ENCODE assay signal across 9 cellular contexts in the genomic region with DNA sequence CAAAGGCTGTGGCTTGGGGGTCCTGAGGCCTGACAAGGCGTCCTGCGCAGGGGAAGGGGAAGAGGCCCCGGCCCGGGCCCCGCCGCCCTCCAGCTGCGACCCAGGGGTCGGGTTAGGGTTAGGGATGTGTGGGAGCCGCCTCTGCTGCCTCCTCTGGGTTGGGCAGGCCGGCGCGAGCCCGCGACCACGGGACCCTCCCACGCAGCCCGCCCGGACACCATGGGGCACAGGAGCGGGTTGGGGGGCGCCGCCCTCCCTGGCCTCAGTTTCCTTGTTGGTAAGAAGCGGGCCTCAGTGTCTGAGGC. TPM values are rescaled to one million over a fixed set of nuclear protein-coding genes. Genes with fewer than 3 reads are reported as not detected.
DNase-seq lines count a peak whose midpoint lies in the region; ATAC-seq and TF ChIP-seq lines count a peak whose summit lies in the region.
"Had no signal": no experiment of that assay in that cellular context is flagged by ENCODE, and none has a peak within 500 bp of the region (broad histone marks: within the 10 kb centered on the region; RNA-seq: fewer than 3 reads in every experiment).

No MANE protein-coding gene starts in this region.

- no peaks in the 10 kb centered on the region for H3K27me3 Mint-ChIP-seq in activated CD8-positive, alpha-beta T cell treated with anti-CD3 and anti-CD28 coated beads for 36 hours

- in situ Hi-C loops in HAP-1 (cut with MboI; ENCODE audit: low sequenced_read_pairs), result no loop called here

- TF ChIP-seq EP300 in stomach (IDR thresholded peaks at IDR 0.05), result no peak

- CTCF ChIA-PET in activated CD8-positive, alpha-beta T cell treated with anti-CD3 and anti-CD28 coated beads for 36 hours (lab: Charles Lee), result interaction anchor here (0.9 to 6.4 kb wide), 10 partner anchors 9 to 65 kb away, joined by 3 to 37 read pairs (median 6); partner anchors contain the start of genes ANTKMT, CHTF18, METRN and RHBDL1

- H3K4me3 ChIP-seq in BE2C (ENCODE audit: low read depth, low read length) (peak overlapping the region; percentile 78), HAP-1 (peak overlapping the region; percentile 98), iPS DF 6.9 (ENCODE audit: low read length) (peak overlapping the region; percentile 75), stomach (peak overlapping the region; percentile 77 to 97 (median 92))

- H3K4me3 Mint-ChIP-seq in activated CD8-positive, alpha-beta T cell treated with anti-CD3 and anti-CD28 coated beads for 36 hours, result peak overlapping the region; percentile 80

- H3K9me3 ChIP-seq in BE2C (no peaks in the 10 kb centered on the region), HAP-1 (no peaks in the 10 kb centered on the region), iPS DF 6.9 (ENCODE audit: control insufficient read depth, insufficient read depth, low read length) (no peaks in the 10 kb centered on the region), stomach (no peaks in the 10 kb centered on the region)

- no peak overlapping the region for H3K27ac ChIP-seq in iPS DF 6.9 (ENCODE audit: low read length)
- H3K27ac ChIP-seq in stomach, result peak overlapping the region; percentile 65 to 87 (median 84)

- peak overlapping the region; percentile 63 for H3K27ac Mint-ChIP-seq in activated CD8-positive, alpha-beta T cell treated with anti-CD3 and anti-CD28 coated beads for 36 hours

- H3K4me1 Mint-ChIP-seq in activated CD8-positive, alpha-beta T cell treated with anti-CD3 and anti-CD28 coated beads for 36 hours (ENCODE audit: low read depth), result peaks cover 25% of the 10 kb centered on the region

- TF ChIP-seq CTCF in BE2C (IDR thresholded peaks at IDR 0.05; ENCODE audit: low read depth, low read length) (no peak), stomach (IDR thresholded peaks at IDR 0.05) (no peak)
- TF ChIP-seq CTCF in activated CD8-positive, alpha-beta T cell treated with anti-CD3 and anti-CD28 coated beads for 36 hours (IDR thresholded peaks at IDR 0.05), result no peak

- no CpG with 5 or more reads among the region's 22 CpGs for WGBS in iPS DF 6.9 (ENCODE audit: insufficient coverage, insufficient read length)
- 0 to 1% (median 1%) methylated on average over 14 to 22 of the region's 22 CpGs; no CpG with 5 or more reads in 1 of the 5 donors for WGBS in stomach, 5 donors

- POLR2A ChIA-PET in activated CD8-positive, alpha-beta T cell treated with anti-CD3 and anti-CD28 coated beads for 36 hours (lab: Charles Lee), result interaction anchor here (1.4 to 9.3 kb wide), 4 partner anchors 10 to 44 kb away, joined by 3 to 84 read pairs (median 8); partner anchors contain the start of genes ANTKMT and CCDC78

- DNase-seq in BE2C (peak; percentile 20), HAP-1 (ENCODE audit: low spot score in 2 of 2) (no peak), iPS DF 6.9 (ENCODE audit: low read depth, low spot score) (no peak), stomach (no peak), dedifferentiated amniotic fluid mesenchymal stem cell (ENCODE audit: extremely low spot score) (no peak), NOMO-1 treated with dmso at 0.1 percent for 144 hours (lab: John Stamatoyannopoulos, UW; ENCODE audit: unreplicated experiment) (no peak), NCI-H1436 treated with DMSO at 0.1 percent for 48 hours (lab: John Stamatoyannopoulos, UW) (no peak)
- no peak for DNase-seq in activated CD8-positive, alpha-beta T cell treated with anti-CD3 and anti-CD28 coated beads for 36 hours

- peaks cover 4% of the 10 kb centered on the region for H3K36me3 Mint-ChIP-seq in activated CD8-positive, alpha-beta T cell treated with anti-CD3 and anti-CD28 coated beads for 36 hours (ENCODE audit: low read depth)

- H3K4me1 ChIP-seq in BE2C (no peaks in the 10 kb centered on the region; the same call in 1 of the 2 replicates), HAP-1 (peaks cover 6% of the 10 kb centered on the region), iPS DF 6.9 (ENCODE audit: control insufficient read depth, insufficient read depth, low read length) (no peaks in the 10 kb centered on the region), stomach (peaks cover 10 to 28% (median 20%) of the 10 kb centered on the region in 4 donors)

- no peaks in the 10 kb centered on the region for H3K9me3 Mint-ChIP-seq in activated CD8-positive, alpha-beta T cell treated with anti-CD3 and anti-CD28 coated beads for 36 hours

- H3K36me3 ChIP-seq in BE2C (peaks cover 31% of the 10 kb centered on the region), HAP-1 (replicated peaks) (peaks cover 27% of the 10 kb centered on the region), iPS DF 6.9 (ENCODE audit: control insufficient read depth, insufficient read depth, low read length) (0 out of 2 replicates have a peak, but pooled peaks cover 4% of the 10 kb centered on the region), stomach (peaks cover 26 to 40% (median 35%) of the 10 kb centered on the region in 4 donors)

- no peaks in the 10 kb centered on the region for H3K27me3 ChIP-seq in BE2C
- H3K27me3 ChIP-seq in HAP-1 (ENCODE audit: low read depth), result no peaks in the 10 kb centered on the region
- H3K27me3 ChIP-seq in iPS DF 6.9 (ENCODE audit: control insufficient read depth, insufficient read depth, low read length), result no peaks in the 10 kb centered on the region
- peaks cover 0 to 33% (median 0%) of the 10 kb centered on the region in 3 donors for H3K27me3 ChIP-seq in stomach

- ATAC-seq in activated CD8-positive, alpha-beta T cell treated with anti-CD3 and anti-CD28 coated beads for 36 hours, result no peak

- intact Hi-C loops in activated CD8-positive, alpha-beta T cell treated with anti-CD3 and anti-CD28 coated beads for 36 hours (cut with micrococcal nuclease), result no loop called here
- intact Hi-C loops in stomach (cut with DNase I; ENCODE audit: low total_unique reads), result no loop called here

- no peak for TF ChIP-seq POLR2A in stomach (IDR thresholded peaks at IDR 0.05)

RNA-seq across cellular contexts. Expression of gene CIAO3, which starts 0.4 kb away (rescaled TPM):
- 95.2 TPM for polyA plus RNA-seq in BE2C (2012; ENCODE audit: insufficient read depth, insufficient read length, low read depth)
- total RNA-seq in activated CD8-positive, alpha-beta T cell treated with anti-CD3 and anti-CD28 coated beads for 36 hours, result 10 to 100 TPM; 21.3 to 25.0 TPM
- 100 to 1,000 TPM in 1 of 5 donors, 10 to 100 TPM in 4; 35.4 to 145 (median 62.9) TPM for total RNA-seq in stomach
- polyA plus RNA-seq in stomach, result 10 to 100 TPM; 22.8 to 37.6 (median 37.2) TPM

RNA-seq across cellular contexts. Expression of gene HAGHL, which starts 13.5 kb away (rescaled TPM):
- 205 TPM for polyA plus RNA-seq in BE2C (2012; ENCODE audit: insufficient read depth, insufficient read length, low read depth)
- total RNA-seq in activated CD8-positive, alpha-beta T cell treated with anti-CD3 and anti-CD28 coated beads for 36 hours, result 10 to 100 TPM; 28.8 to 32.6 TPM
- total RNA-seq in stomach, result 10 to 100 TPM in 1 of 5 donors, 1 to 10 TPM in 2, not detected in 2; 3.3 to 19.9 (median 4.0) TPM
- 1 to 10 TPM; 3.1 to 7.9 (median 3.7) TPM for polyA plus RNA-seq in stomach

RNA-seq across cellular contexts. Expression of gene CCDC78, which starts 14.2 kb away (rescaled TPM):
- polyA plus RNA-seq in BE2C (2012; ENCODE audit: insufficient read depth, insufficient read length, low read depth), result 26.4 TPM
- total RNA-seq in activated CD8-positive, alpha-beta T cell treated with anti-CD3 and anti-CD28 coated beads for 36 hours, result 1 to 10 TPM; 4.6 to 5.7 TPM
- total RNA-seq in stomach, result 10 to 100 TPM in 1 of 5 donors, 1 to 10 TPM in 1, not detected in 3; 1.3 to 14.3 TPM
- 1 to 10 TPM in 2 of 3 donors, not detected in 1; 1.3 to 1.7 TPM for polyA plus RNA-seq in stomach

RNA-seq across cellular contexts. Expression of gene ANTKMT, which starts 19.5 kb away (rescaled TPM):
- polyA plus RNA-seq in BE2C (2012; ENCODE audit: insufficient read depth, insufficient read length, low read depth), result 205 TPM
- 10 to 100 TPM; 34.3 to 38.4 TPM for total RNA-seq in activated CD8-positive, alpha-beta T cell treated with anti-CD3 and anti-CD28 coated beads for 36 hours
- 100 to 1,000 TPM in 1 of 5 donors, 10 to 100 TPM in 3, 1 to 10 TPM in 1; 9.7 to 602 (median 44.9) TPM for total RNA-seq in stomach
- polyA plus RNA-seq in stomach, result 10 to 100 TPM; 35.9 to 65.0 (median 58.0) TPM

RNA-seq across cellular contexts. Expression of gene MSLN, which starts 20.1 kb away (rescaled TPM):
- not detected for polyA plus RNA-seq in BE2C (2012; ENCODE audit: insufficient read depth, insufficient read length, low read depth)
- not detected for total RNA-seq in activated CD8-positive, alpha-beta T cell treated with anti-CD3 and anti-CD28 coated beads for 36 hours
- 10 to 100 TPM in 1 of 5 donors, 1 to 10 TPM in 3, not detected in 1; 1.6 to 41.5 (median 3.4) TPM for total RNA-seq in stomach
- 10 to 100 TPM in 1 of 3 donors, 1 to 10 TPM in 1, under 1 TPM in 1; 0.92 to 83.7 (median 6.1) TPM for polyA plus RNA-seq in stomach
- total RNA-seq: myocyte had no signal
